ENCODE assay signal across 1 cellular context in genomic region chr2:30259827-30260679, GRCh38.
TF ChIP-seq lines count a peak whose summit lies in the region.

No MANE protein-coding gene starts in this region.

TF ChIP-seq in K562, 482 proteins besides CTCF, POLR2A, EP300 and RAD21:
- TF ChIP-seq SMARCE1 (IDR thresholded peaks at IDR 0.05) = no peak
- peak; percentile 87 for TF ChIP-seq ZBTB40 (IDR thresholded peaks at IDR 0.05)
- peak; percentile 48; the same call in 1 of the 2 replicates for TF ChIP-seq ZBTB40 (CRISPR knock-in tag; IDR thresholded peaks at IDR 0.05)
- peak; percentile 20; the same call in 1 of the 2 replicates for TF ChIP-seq ZNF384 (IDR thresholded peaks at IDR 0.05; ENCODE audit: low read depth, low read length)
